ENCODE assay signal across 2 cellular contexts in the genomic region with DNA sequence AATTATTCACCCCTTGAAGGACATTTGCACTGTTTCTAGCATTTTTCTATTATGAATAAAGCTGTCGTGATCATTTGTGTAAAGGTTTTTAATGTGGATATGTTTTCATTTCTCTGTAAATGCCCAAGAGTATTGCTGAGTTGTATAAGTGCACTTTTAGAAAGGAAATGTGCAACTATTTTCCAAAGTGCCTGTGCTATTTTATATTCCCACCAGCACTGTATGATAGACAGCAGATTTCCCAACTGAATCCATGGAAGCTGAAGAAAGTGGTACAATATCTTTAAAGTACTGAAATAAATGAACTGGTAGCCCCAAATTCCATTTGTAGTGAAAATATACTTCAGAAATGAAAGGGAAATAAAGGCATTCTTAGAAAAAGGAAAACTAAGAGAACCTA.
TF ChIP-seq lines count a peak whose summit lies in the region.

No MANE protein-coding gene starts in this region.

TF ChIP-seq in HepG2, 621 proteins besides CTCF, POLR2A, EP300 and RAD21 (continued from another document):
- TF ChIP-seq, protein P1, sequence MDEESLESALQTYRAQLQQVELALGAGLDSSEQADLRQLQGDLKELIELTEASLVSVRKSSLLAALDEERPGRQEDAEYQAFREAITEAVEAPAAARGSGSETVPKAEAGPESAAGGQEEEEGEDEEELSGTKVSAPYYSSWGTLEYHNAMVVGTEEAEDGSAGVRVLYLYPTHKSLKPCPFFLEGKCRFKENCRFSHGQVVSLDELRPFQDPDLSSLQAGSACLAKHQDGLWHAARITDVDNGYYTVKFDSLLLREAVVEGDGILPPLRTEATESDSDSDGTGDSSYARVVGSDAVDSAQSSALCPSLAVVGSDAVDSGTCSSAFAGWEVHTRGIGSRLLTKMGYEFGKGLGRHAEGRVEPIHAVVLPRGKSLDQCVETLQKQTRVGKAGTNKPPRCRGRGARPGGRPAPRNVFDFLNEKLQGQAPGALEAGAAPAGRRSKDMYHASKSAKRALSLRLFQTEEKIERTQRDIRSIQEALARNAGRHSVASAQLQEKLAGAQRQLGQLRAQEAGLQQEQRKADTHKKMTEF (CRISPR knock-in tag; IDR thresholded peaks at IDR 0.05): no peak
- TF ChIP-seq SMARCC2 (IDR thresholded peaks at IDR 0.05) (no peak), ZNF317 (CRISPR knock-in tag; IDR thresholded peaks at IDR 0.05) (peak; percentile 99), ZSCAN30 (CRISPR knock-in tag; IDR thresholded peaks at IDR 0.05) (no peak)

TF ChIP-seq in K562, 482 proteins besides CTCF, POLR2A, EP300 and RAD21 (continued from another document):
- peak in 1 of 2 experiments; percentile 85; a peak in 2 of 3 replicates for TF ChIP-seq CBX3 (IDR thresholded peaks at IDR 0.05; ENCODE audit: borderline replicate concordance in 1 of 2, low read length in 2 of 2)
